ENCODE assay signal across 34 cellular contexts in the genomic region with DNA sequence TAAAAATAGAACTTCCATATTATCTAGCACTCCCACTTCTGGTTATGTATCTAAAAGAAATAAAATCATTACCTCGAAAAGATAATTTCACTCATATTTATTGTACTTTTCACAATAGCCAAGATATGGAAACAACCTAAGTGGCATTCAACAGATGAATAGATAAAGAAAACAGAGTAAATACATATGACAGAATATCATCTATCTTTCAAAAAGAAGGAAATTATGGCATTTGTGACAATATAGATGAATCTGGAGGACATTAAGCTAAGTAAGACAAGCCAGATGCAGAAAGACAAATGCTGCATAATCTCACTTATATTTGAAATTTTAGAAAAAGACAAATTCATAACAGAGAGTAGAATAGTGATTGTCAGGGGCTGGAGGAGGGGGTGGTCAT.
"Had no signal": no experiment of that assay in that cellular context is flagged by ENCODE, and none has a peak within 500 bp of the region (broad histone marks: within the 10 kb centered on the region; RNA-seq: fewer than 3 reads in every experiment).

No MANE protein-coding gene starts in this region.

- H3K9ac ChIP-seq: KMS-11 had no signal

- H3K9me3 ChIP-seq: MG63 had no signal

- H3K4me3 ChIP-seq: MG63 had no signal

- H3K36me3 ChIP-seq: MG63 had no signal

- H3K4me2 ChIP-seq: KMS-11 had no signal

- DNase-seq: Karpas-422, Kasumi-1, MG63, MM.1S, MV-4-11, NCI-H1048, NCI-H1092, NCI-H1092 treated with DMSO at 0.1 percent for 48 hours, NCI-H1105, NCI-H1105 treated with DMSO at 0.1 percent for 48 hours, NCI-H1417, NCI-H1417 treated with DMSO at 0.1 percent for 48 hours, NCI-H1436, NCI-H1436 treated with DMSO at 0.1 percent for 48 hours, NCI-H146, NCI-H1694, NCI-H1694 treated with DMSO at 0.1 percent for 48 hours, NCI-H187, NCI-H187 treated with DMSO at 0.1 percent for 48 hours, NCI-H1930, NCI-H2029, NCI-H2029 treated with DMSO at 0.1 percent for 48 hours, NCI-H2081, NCI-H2081 treated with DMSO at 0.1 percent for 48 hours, NCI-H2107, NCI-H2171, NCI-H2171 treated with DMSO at 0.1 percent for 48 hours, NCI-H2227 treated with DMSO at 0.1 percent for 48 hours, NCI-H226, NCI-H345, NCI-H446, NCI-H446 treated with DMSO at 0.1 percent for 48 hours, NCI-H510A had no signal

- H3K27ac ChIP-seq: KMS-11 had no signal

- H3K27me3 ChIP-seq: MG63 had no signal
